Comparison of ENCODE assay signal across 10 cellular contexts in the genomic region with DNA sequence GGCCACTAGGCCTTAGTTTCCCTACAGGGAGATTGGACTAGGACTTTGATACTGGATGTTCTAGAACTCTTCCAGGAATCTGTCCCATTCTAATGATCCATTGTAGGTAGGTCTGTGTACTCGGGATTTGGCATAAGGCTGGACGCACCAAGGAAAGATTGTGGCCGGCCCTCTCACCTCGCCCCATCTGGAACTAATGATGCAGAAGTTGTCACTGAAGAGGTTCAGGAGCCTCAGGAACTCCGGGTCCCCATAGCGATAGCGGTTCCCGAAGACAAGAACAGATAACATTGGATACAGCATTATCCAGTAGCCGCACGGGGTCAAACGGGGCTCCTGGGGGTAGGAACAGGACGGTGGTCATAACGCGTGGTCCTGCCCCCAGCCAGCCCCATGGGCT. TPM values are rescaled to one million over a fixed set of nuclear protein-coding genes. Genes with fewer than 3 reads are reported as not detected.
DNase-seq lines count a peak whose midpoint lies in the region; ATAC-seq lines count a peak whose summit lies in the region.
"Had no signal": no experiment of that assay in that cellular context is flagged by ENCODE, and none has a peak within 500 bp of the region (broad histone marks: within the 10 kb centered on the region; RNA-seq: fewer than 3 reads in every experiment).

No MANE protein-coding gene starts in this region.

- H3K9me3 Mint-ChIP-seq in T-helper 1 cell treated with Interleukin-12 subunit alpha and Interleukin-12 subunit beta and Interleukin-4 antibody, amounts not matched to agents 30 μg/mL and 1 μg/mL, for 36 hours, result no peaks in the 10 kb centered on the region
- no peaks in the 10 kb centered on the region for H3K9me3 Mint-ChIP-seq in activated naive CD8-positive, alpha-beta T cell treated with anti-CD3 and anti-CD28 coated beads for 36 hours
- no peaks in the 10 kb centered on the region for H3K9me3 Mint-ChIP-seq in stimulated activated effector memory CD8-positive, alpha-beta T cell treated with anti-CD3 and anti-CD28 coated beads, Interleukin-12 subunit alpha, Interleukin-12 subunit beta, amount 100 ng/mL, for 72 hours

- H3K9me3 ChIP-seq in iPS-18c (ENCODE audit: control insufficient read depth, insufficient read depth, low read length), result no peaks in the 10 kb centered on the region
- H3K9me3 ChIP-seq: A549, mucosa of descending colon had no signal

- H3K36me3 Mint-ChIP-seq in T-helper 1 cell treated with Interleukin-12 subunit alpha and Interleukin-12 subunit beta and Interleukin-4 antibody, amounts not matched to agents 30 μg/mL and 1 μg/mL, for 36 hours (ENCODE audit: low read depth), result peaks cover 24% of the 10 kb centered on the region
- peaks cover 10% of the 10 kb centered on the region for H3K36me3 Mint-ChIP-seq in activated naive CD8-positive, alpha-beta T cell treated with anti-CD3 and anti-CD28 coated beads for 36 hours
- H3K36me3 Mint-ChIP-seq in stimulated activated effector memory CD8-positive, alpha-beta T cell treated with anti-CD3 and anti-CD28 coated beads, Interleukin-12 subunit alpha, Interleukin-12 subunit beta, amount 100 ng/mL, for 72 hours, result peaks cover 64% of the 10 kb centered on the region

- ATAC-seq in stimulated activated effector memory CD8-positive, alpha-beta T cell treated with anti-CD3 and anti-CD28 coated beads, Interleukin-12 subunit alpha, Interleukin-12 subunit beta, amount 100 ng/mL, for 72 hours, result no peak

- H3K27me3 Mint-ChIP-seq in T-helper 1 cell treated with Interleukin-12 subunit alpha and Interleukin-12 subunit beta and Interleukin-4 antibody, amounts not matched to agents 30 μg/mL and 1 μg/mL, for 36 hours (ENCODE audit: low read depth), result peaks cover 30% of the 10 kb centered on the region
- peaks cover 4% of the 10 kb centered on the region for H3K27me3 Mint-ChIP-seq in activated naive CD8-positive, alpha-beta T cell treated with anti-CD3 and anti-CD28 coated beads for 36 hours

- no peak overlapping the region for H3K27ac Mint-ChIP-seq in T-helper 1 cell treated with Interleukin-12 subunit alpha and Interleukin-12 subunit beta and Interleukin-4 antibody, amounts not matched to agents 30 μg/mL and 1 μg/mL, for 36 hours
- H3K27ac Mint-ChIP-seq in activated naive CD8-positive, alpha-beta T cell treated with anti-CD3 and anti-CD28 coated beads for 36 hours, result peak overlapping the region; percentile 17
- no peak overlapping the region for H3K27ac Mint-ChIP-seq in stimulated activated effector memory CD8-positive, alpha-beta T cell treated with anti-CD3 and anti-CD28 coated beads, Interleukin-12 subunit alpha, Interleukin-12 subunit beta, amount 100 ng/mL, for 72 hours

- no peak for DNase-seq in T-helper 1 cell
- DNase-seq in activated naive CD8-positive, alpha-beta T cell treated with anti-CD3 and anti-CD28 coated beads for 36 hours, result no peak
- DNase-seq in stimulated activated effector memory CD8-positive, alpha-beta T cell treated with anti-CD3 and anti-CD28 coated beads, Interleukin-12 subunit alpha, Interleukin-12 subunit beta, amount 100 ng/mL, for 72 hours (ENCODE audit: low spot score in 2 of 2), result no peak
- no peak for DNase-seq in stimulated activated CD4-positive, alpha-beta T cell treated with anti-CD3 and anti-CD28 coated beads, Interleukin-4, amount 100 ng/mL, for 24 hours
- DNase-seq in OCI-M1 (lab: John Stamatoyannopoulos, UW), result no peak
- DNase-seq in stimulated activated CD4-positive, alpha-beta T cell treated with anti-CD3 and anti-CD28 coated beads, Interleukin-12 subunit alpha, Interleukin-12 subunit beta, amount 100 ng/mL, for 4 hours, result no peak

- H3K4me1 Mint-ChIP-seq in T-helper 1 cell treated with Interleukin-12 subunit alpha and Interleukin-12 subunit beta and Interleukin-4 antibody, amounts not matched to agents 30 μg/mL and 1 μg/mL, for 36 hours (ENCODE audit: low read depth), result peaks cover 46% of the 10 kb centered on the region
- H3K4me1 Mint-ChIP-seq in activated naive CD8-positive, alpha-beta T cell treated with anti-CD3 and anti-CD28 coated beads for 36 hours, result peaks cover 38% of the 10 kb centered on the region
- H3K4me1 Mint-ChIP-seq in stimulated activated effector memory CD8-positive, alpha-beta T cell treated with anti-CD3 and anti-CD28 coated beads, Interleukin-12 subunit alpha, Interleukin-12 subunit beta, amount 100 ng/mL, for 72 hours, result peaks cover 75% of the 10 kb centered on the region

- peak overlapping the region; percentile 41 for H3K4me3 Mint-ChIP-seq in T-helper 1 cell treated with Interleukin-12 subunit alpha and Interleukin-12 subunit beta and Interleukin-4 antibody, amounts not matched to agents 30 μg/mL and 1 μg/mL, for 36 hours
- H3K4me3 Mint-ChIP-seq in activated naive CD8-positive, alpha-beta T cell treated with anti-CD3 and anti-CD28 coated beads for 36 hours, result peak overlapping the region; percentile 43
- H3K4me3 Mint-ChIP-seq in stimulated activated effector memory CD8-positive, alpha-beta T cell treated with anti-CD3 and anti-CD28 coated beads, Interleukin-12 subunit alpha, Interleukin-12 subunit beta, amount 100 ng/mL, for 72 hours, result peak overlapping the region; percentile 80

- peak overlapping the region; percentile 43; the same call in 1 of the 2 replicates for H3K4me3 ChIP-seq in iPS-18c (ENCODE audit: insufficient read depth, low read depth, low read length)
- H3K4me3 ChIP-seq: mucosa of descending colon had no signal

RNA-seq across cellular contexts. Expression of gene EGLN2, which starts 11.2 kb away (rescaled TPM):
- 100 to 1,000 TPM in 1 of 2 experiments, 10 to 100 TPM in 1; 97.2 to 100 TPM for total RNA-seq in activated naive CD8-positive, alpha-beta T cell treated with anti-CD3 and anti-CD28 coated beads for 36 hours

RNA-seq across cellular contexts. Expression of gene RAB4B, which starts 32.1 kb away (rescaled TPM):
- 10 to 100 TPM; 26.0 to 27.2 TPM for total RNA-seq in activated naive CD8-positive, alpha-beta T cell treated with anti-CD3 and anti-CD28 coated beads for 36 hours

RNA-seq across cellular contexts. Expression of gene MIA, which starts 34.8 kb away (rescaled TPM):
- not detected for total RNA-seq in activated naive CD8-positive, alpha-beta T cell treated with anti-CD3 and anti-CD28 coated beads for 36 hours

RNA-seq across cellular contexts. Expression of gene CYP2A6, which starts 40.1 kb away (rescaled TPM):
- total RNA-seq in activated naive CD8-positive, alpha-beta T cell treated with anti-CD3 and anti-CD28 coated beads for 36 hours, result under 1 TPM in 1 of 2 experiments, not detected in 1; 0.27 TPM

RNA-seq across cellular contexts. Expression of gene SNRPA, which starts 59.2 kb away (rescaled TPM):
- total RNA-seq in activated naive CD8-positive, alpha-beta T cell treated with anti-CD3 and anti-CD28 coated beads for 36 hours, result 100 to 1,000 TPM; 237 to 252 TPM
